In genomic region chr1:29258974-29259801, GRCh38 we compare ENCODE assay signal across 8 cellular contexts. TPM values are rescaled to one million over a fixed set of nuclear protein-coding genes. Genes with fewer than 3 reads are reported as not detected.
DNase-seq lines count a peak whose midpoint lies in the region; ATAC-seq, FAIRE-seq and TF ChIP-seq lines count a peak whose summit lies in the region.

No MANE protein-coding gene starts in this region.

- peak; percentile 40 for ATAC-seq in activated CD8-positive, alpha-beta memory T cell treated with anti-CD3 and anti-CD28 coated beads, Interleukin-2, amount 10 ng/mL, durations not matched to agents 7 days and 5 days
- ATAC-seq in upper lobe of right lung: peak; percentile 35

- BruUV-seq in OCI-LY7 (replicated peaks; lab: Mats Ljungman, UMichigan): no TSS peak

- H3K27me3 Mint-ChIP-seq in activated CD8-positive, alpha-beta memory T cell treated with anti-CD3 and anti-CD28 coated beads, Interleukin-2, amount 10 ng/mL, durations not matched to agents 7 days and 5 days: peaks cover 46% of the 10 kb centered on the region

- H4K20me1 ChIP-seq in OCI-LY7 (ENCODE audit: insufficient read depth, low read length): no peaks in the 10 kb centered on the region

- 17 to 22% methylated on average over 29 to 31 of the region's 38 CpGs for WGBS in mesodermal cell (ENCODE audit: insufficient coverage in 2 of 2), 2 experiments

- H3K4me3 ChIP-seq in effector memory CD4-positive, alpha-beta T cell (ENCODE audit: insufficient read depth, low read depth, low read length, poor library complexity, severe bottlenecking): peak overlapping the region; percentile 39
- H3K4me3 ChIP-seq in mesodermal cell (ENCODE audit: extremely low read depth, insufficient read depth, low read length, poor library complexity, severe bottlenecking) (peak overlapping the region; percentile 36), upper lobe of right lung (peak overlapping the region; percentile 48), OCI-LY7 (ENCODE audit: low read depth, low read length, poor library complexity, severe bottlenecking) (no peak overlapping the region)

- no peak for DNase-seq in activated CD8-positive, alpha-beta memory T cell treated with anti-CD3 and anti-CD28 coated beads, Interleukin-2, amount 10 ng/mL, durations not matched to agents 7 days and 5 days
- DNase-seq in activated CD8-positive, alpha-beta memory T cell treated with anti-CD3 and anti-CD28 coated beads, Interleukin-2, amount 50 U/mL, for 48 hours: no peak
- DNase-seq in effector memory CD4-positive, alpha-beta T cell: no peak
- DNase-seq in upper lobe of right lung (peak; percentile 64), HT-29 (ENCODE audit: low spot score) (no peak), OCI-LY7 (ENCODE audit: low spot score) (no peak), GM12891 (ENCODE audit: insufficient read length, low spot score) (no peak)

- no peaks in the 10 kb centered on the region for H3K79me2 ChIP-seq in OCI-LY7 (ENCODE audit: insufficient read depth, low read depth, low read length)

- no peaks in the 10 kb centered on the region for H3K9me3 ChIP-seq in effector memory CD4-positive, alpha-beta T cell (ENCODE audit: control insufficient read depth, low read length)
- no peaks in the 10 kb centered on the region for H3K9me3 ChIP-seq in mesodermal cell (ENCODE audit: control insufficient read depth, low read length)
- H3K9me3 ChIP-seq in upper lobe of right lung: no peaks in the 10 kb centered on the region
- no peaks in the 10 kb centered on the region for H3K9me3 ChIP-seq in OCI-LY7 (ENCODE audit: low read length)

- intact Hi-C loops in upper lobe of right lung (cut with DNase I) (no loop called here), OCI-LY7 (cut with micrococcal nuclease; ENCODE audit: unreplicated experiment) (no loop called here)

- H3K27ac Mint-ChIP-seq in activated CD8-positive, alpha-beta memory T cell treated with anti-CD3 and anti-CD28 coated beads, Interleukin-2, amount 10 ng/mL, durations not matched to agents 7 days and 5 days: no peak overlapping the region

- no peak for TF ChIP-seq POLR2A in GM12891 (IDR thresholded peaks at IDR 0.05; ENCODE audit: low read depth, low read length)

- H3K4me1 ChIP-seq in effector memory CD4-positive, alpha-beta T cell (ENCODE audit: control insufficient read depth, insufficient read depth, low read length, poor library complexity, severe bottlenecking): peaks cover 8% of the 10 kb centered on the region
- H3K4me1 ChIP-seq in mesodermal cell (ENCODE audit: control insufficient read depth, insufficient read depth, low read length, poor library complexity, severe bottlenecking): peaks cover 25% of the 10 kb centered on the region
- peaks cover 8% of the 10 kb centered on the region for H3K4me1 ChIP-seq in upper lobe of right lung
- no peaks in the 10 kb centered on the region for H3K4me1 ChIP-seq in OCI-LY7 (ENCODE audit: insufficient read depth, low read length, poor library complexity, severe bottlenecking)

- FAIRE-seq in GM12891 (lab: Jason Lieb, UNC): no peak

- CTCF ChIA-PET in activated CD8-positive, alpha-beta memory T cell treated with anti-CD3 and anti-CD28 coated beads, Interleukin-2, amount 10 ng/mL, durations not matched to agents 7 days and 5 days (lab: Charles Lee): no interaction called here
- CTCF ChIA-PET in OCI-LY7 (lab: Charles Lee; ENCODE audit: unreplicated experiment): no interaction called here

- H3K36me3 ChIP-seq in effector memory CD4-positive, alpha-beta T cell (ENCODE audit: control insufficient read depth, insufficient read depth, low read length): no peaks in the 10 kb centered on the region
- peaks cover 23% of the 10 kb centered on the region for H3K36me3 ChIP-seq in mesodermal cell (ENCODE audit: control insufficient read depth, insufficient read depth, low read length)
- peaks cover 9% of the 10 kb centered on the region for H3K36me3 ChIP-seq in upper lobe of right lung
- H3K36me3 ChIP-seq in OCI-LY7 (ENCODE audit: insufficient read depth, low read length): no peaks in the 10 kb centered on the region

- no peak overlapping the region for H3K4me2 ChIP-seq in OCI-LY7 (ENCODE audit: low read length)

- H3K9me2 ChIP-seq in OCI-LY7 (ENCODE audit: insufficient read depth, low read length): no peaks in the 10 kb centered on the region

- no peak overlapping the region for H2AFZ ChIP-seq in OCI-LY7 (ENCODE audit: low read length)

- H3K27ac ChIP-seq in effector memory CD4-positive, alpha-beta T cell (ENCODE audit: insufficient read depth, low read length, poor library complexity, severe bottlenecking): no peak overlapping the region
- H3K27ac ChIP-seq in mesodermal cell (ENCODE audit: low read depth, low read length, severe bottlenecking): no peak overlapping the region
- no peak overlapping the region for H3K27ac ChIP-seq in upper lobe of right lung
- H3K27ac ChIP-seq in OCI-LY7 (ENCODE audit: low read depth, low read length, poor library complexity, severe bottlenecking): no peak overlapping the region

- no peaks in the 10 kb centered on the region for H3K36me3 Mint-ChIP-seq in activated CD8-positive, alpha-beta memory T cell treated with anti-CD3 and anti-CD28 coated beads, Interleukin-2, amount 10 ng/mL, durations not matched to agents 7 days and 5 days

- H3K4me1 Mint-ChIP-seq in activated CD8-positive, alpha-beta memory T cell treated with anti-CD3 and anti-CD28 coated beads, Interleukin-2, amount 10 ng/mL, durations not matched to agents 7 days and 5 days: peaks cover 4% of the 10 kb centered on the region

- H3K27me3 ChIP-seq in effector memory CD4-positive, alpha-beta T cell (replicated peaks; ENCODE audit: control insufficient read depth, insufficient read depth, low read length, poor library complexity, severe bottlenecking): peaks cover 26% of the 10 kb centered on the region
- H3K27me3 ChIP-seq in upper lobe of right lung: peaks cover 16% of the 10 kb centered on the region

- POLR2A ChIA-PET in OCI-LY7 (lab: Charles Lee): no interaction called here

- TF ChIP-seq CTCF in upper lobe of right lung (IDR thresholded peaks at IDR 0.05) (no peak), OCI-LY7 (conservative IDR thresholded peaks at IDR 0.05; ENCODE audit: low read length) (no peak)

- no peaks in the 10 kb centered on the region for H3K9me3 Mint-ChIP-seq in activated CD8-positive, alpha-beta memory T cell treated with anti-CD3 and anti-CD28 coated beads, Interleukin-2, amount 10 ng/mL, durations not matched to agents 7 days and 5 days (ENCODE audit: low read depth)

- peak overlapping the region; percentile 44 for H3K4me3 Mint-ChIP-seq in activated CD8-positive, alpha-beta memory T cell treated with anti-CD3 and anti-CD28 coated beads, Interleukin-2, amount 10 ng/mL, durations not matched to agents 7 days and 5 days

TF ChIP-seq in GM12891, 5 proteins besides CTCF, POLR2A, EP300 and RAD21:
- TF ChIP-seq POU2F2 (IDR thresholded peaks at IDR 0.05; ENCODE audit: low read depth, low read length) (no peak), TAF1 (IDR thresholded peaks at IDR 0.05; ENCODE audit: low read depth, low read length) (no peak), PAX5 (IDR thresholded peaks at IDR 0.05; ENCODE audit: insufficient read depth, low read length, severe bottlenecking) (no peak), POLR2AphosphoS5 (IDR thresholded peaks at IDR 0.05; ENCODE audit: low read depth, low read length) (no peak), SPI1 (IDR thresholded peaks at IDR 0.05; ENCODE audit: low read depth, low read length) (no peak)

RNA-seq across cellular contexts. Expression of gene PTPRU, which starts 22.9 kb away (rescaled TPM):
- total RNA-seq in activated CD8-positive, alpha-beta memory T cell treated with anti-CD3 and anti-CD28 coated beads, Interleukin-2, amount 10 ng/mL, durations not matched to agents 7 days and 5 days: under 1 TPM; 0.47 to 0.64 TPM
- 42.9 TPM for polyA plus RNA-seq in mesodermal cell (2013, experiment 1 of 2)
- polyA plus RNA-seq in mesodermal cell (2013, experiment 2 of 2): 30.9 TPM
- total RNA-seq in upper lobe of right lung: 45.5 TPM
- total RNA-seq in HT-29 (2014; rRNA removed; shearing (Covaris generic)): 0.03 TPM in 2 replicates
- total RNA-seq in OCI-LY7 (2014; rRNA removed; shearing (Covaris generic)): 2.5 and 7.3 TPM in 2 replicates
- total RNA-seq in OCI-LY7 (2022): 3.3 and 4.6 TPM in 2 replicates
- polyA plus RNA-seq in GM12891 (2012; ENCODE audit: low read depth, missing spikeins): 0.06 TPM

RNA-seq across cellular contexts. Expression of gene MECR, which starts 28.5 kb away (rescaled TPM):
- 10 to 100 TPM; 24.5 to 26.9 TPM for total RNA-seq in activated CD8-positive, alpha-beta memory T cell treated with anti-CD3 and anti-CD28 coated beads, Interleukin-2, amount 10 ng/mL, durations not matched to agents 7 days and 5 days
- polyA plus RNA-seq in mesodermal cell (2013, experiment 1 of 2): 34.0 TPM
- 28.1 TPM for polyA plus RNA-seq in mesodermal cell (2013, experiment 2 of 2)
- total RNA-seq in upper lobe of right lung (16.5 TPM), OCI-LY7 (2022) (30.0 and 33.3 TPM in 2 replicates)
- 24.2 and 27.8 TPM in 2 replicates for total RNA-seq in HT-29 (2014; rRNA removed; shearing (Covaris generic))
- total RNA-seq in OCI-LY7 (2014; rRNA removed; shearing (Covaris generic)): 27.2 and 33.5 TPM in 2 replicates
- polyA plus RNA-seq in GM12891 (2012; ENCODE audit: low read depth, missing spikeins): 25.3 TPM
